17 cellular contexts compared by ENCODE assay signal in genomic region chr6:143222310-143222709, GRCh38.
DNase-seq lines count a peak whose midpoint lies in the region; ATAC-seq, FAIRE-seq and TF ChIP-seq lines count a peak whose summit lies in the region.
"Had no signal": no experiment of that assay in that cellular context is flagged by ENCODE, and none has a peak within 500 bp of the region (broad histone marks: within the 10 kb centered on the region; RNA-seq: fewer than 3 reads in every experiment).

No MANE protein-coding gene starts in this region.

- peaks cover 13% of the 10 kb centered on the region for H3K4me1 Mint-ChIP-seq in brain

- no peak overlapping the region for H3K4me3 Mint-ChIP-seq in brain

- H3K27me3 Mint-ChIP-seq in brain, result no peaks in the 10 kb centered on the region

- in situ Hi-C loops in gastrocnemius medialis (cut with MboI; ENCODE audit: low sequenced_read_pairs in 4 of 4) (no loop called here), HAP-1 (cut with MboI; ENCODE audit: low sequenced_read_pairs) (no loop called here)

- H3K4me1 ChIP-seq in heart left ventricle (peaks cover 0 to 43% (median 24%) of the 10 kb centered on the region in 12 donors), lower lobe of right lung (no peaks in the 10 kb centered on the region), gastrocnemius medialis (peaks cover 13 to 25% of the 10 kb centered on the region in 2 donors), HAP-1 (no peaks in the 10 kb centered on the region)

- no peak for TF ChIP-seq CTCF in brain (conservative IDR thresholded peaks at IDR 0.05)
- TF ChIP-seq CTCF in heart left ventricle (IDR thresholded peaks at IDR 0.05), result no peak
- no peak for TF ChIP-seq CTCF in lower lobe of right lung (IDR thresholded peaks at IDR 0.05)
- no peak for TF ChIP-seq CTCF in gastrocnemius medialis (IDR thresholded peaks at IDR 0.05 in 4 of 5, conservative IDR thresholded peaks at IDR 0.05 in 1 of 5)

- H3K9me3 Mint-ChIP-seq in brain, result no peaks in the 10 kb centered on the region

- H3K4me3 ChIP-seq in heart left ventricle (no peak overlapping the region), lower lobe of right lung (no peak overlapping the region), gastrocnemius medialis (no peak overlapping the region), HAP-1 (no peak overlapping the region)
- H3K4me3 ChIP-seq: PC-9 had no signal

- H3K36me3 ChIP-seq in heart left ventricle (no peaks in the 10 kb centered on the region), lower lobe of right lung (no peaks in the 10 kb centered on the region), gastrocnemius medialis (no peaks in the 10 kb centered on the region), HAP-1 (replicated peaks) (no peaks in the 10 kb centered on the region)

- no peaks in the 10 kb centered on the region for H3K9me3 ChIP-seq in heart left ventricle
- no peaks in the 10 kb centered on the region for H3K9me3 ChIP-seq in lower lobe of right lung
- H3K9me3 ChIP-seq in gastrocnemius medialis, result no peaks in the 10 kb centered on the region
- no peaks in the 10 kb centered on the region; the same call in 1 of the 2 replicates for H3K9me3 ChIP-seq in HAP-1
- H3K9me3 ChIP-seq: Caco-2 had no signal

- peak overlapping the region in 4 of 5 experiments; percentile 29 to 75 (median 52) for H3K27ac Mint-ChIP-seq in brain

- FAIRE-seq in urothelium cell line (lab: Jason Lieb, UNC), result no peak
- FAIRE-seq: HTR-8/SVneo had no signal

- intact Hi-C loops in heart left ventricle (cut with DNase I), result loop anchor here in 5 of 10 donors (5.0 to 10.0 kb wide), 4 partner anchors 40 to 275 kb away; partner anchors contain the start of genes AIG1 (in 4 of the 5) and HIVEP2 (in 1 of the 5)
- intact Hi-C loops in lower lobe of right lung (cut with DNase I), result no loop called here
- intact Hi-C loops in gastrocnemius medialis (cut with DNase I; ENCODE audit: low total_unique reads), result no loop called here

- H3K27me3 ChIP-seq in heart left ventricle (no peaks in the 10 kb centered on the region), lower lobe of right lung (ENCODE audit: low read depth) (no peaks in the 10 kb centered on the region), gastrocnemius medialis (no peaks in the 10 kb centered on the region), HAP-1 (ENCODE audit: low read depth) (no peaks in the 10 kb centered on the region)

- TF ChIP-seq POLR2A in heart left ventricle (IDR thresholded peaks at IDR 0.05) (no peak), gastrocnemius medialis (IDR thresholded peaks at IDR 0.05) (no peak)

- H3K36me3 Mint-ChIP-seq in brain, result peaks cover 21% of the 10 kb centered on the region

- peak overlapping the region; percentile 35 to 82 (median 75) for H3K27ac ChIP-seq in heart left ventricle
- H3K27ac ChIP-seq in lower lobe of right lung, result peak overlapping the region; percentile 51
- H3K27ac ChIP-seq in gastrocnemius medialis, result peak overlapping the region in 3 of 4 donors; percentile 9 to 48 (median 18)
- H3K27ac ChIP-seq: PC-9 had no signal

- ATAC-seq in heart left ventricle, result peak; percentile 25 to 57 (median 47)
- ATAC-seq in lower lobe of right lung, result no peak
- ATAC-seq in gastrocnemius medialis, result no peak
- ATAC-seq in HG02885 (IDR thresholded peaks at IDR 0.05; ENCODE audit: poor library complexity, unreplicated experiment), result no peak

- DNase-seq in heart left ventricle, result no peak
- no peak for DNase-seq in lower lobe of right lung
- no peak for DNase-seq in gastrocnemius medialis
- DNase-seq in SKM-1 treated with dmso at 0.1 percent for 144 hours (lab: John Stamatoyannopoulos, UW; ENCODE audit: unreplicated experiment), result no peak
- no peak for DNase-seq in urothelium cell line (ENCODE audit: low spot score)
- DNase-seq in HAP-1 (ENCODE audit: low spot score in 2 of 2), result no peak
- DNase-seq: AML-193, Caco-2, KBM-7, NCI-H1048, NCI-H1694 treated with DMSO at 0.1 percent for 48 hours, NCI-H2171, NCI-H748 treated with DMSO at 0.1 percent for 48 hours, PC-9 had no signal

- WGBS in heart left ventricle, 4 donors, result 30 to 38% (median 35%) methylated on average over 5 of the region's 5 CpGs

Comparison
In these comparisons a context has a peak if more than half of its experiments do, and no peak if none do; other contexts are left out.
1. ATAC-seq: peak in heart left ventricle (4 of 4); none in lower lobe of right lung (0 of 2), gastrocnemius medialis (0 of 2) and HG02885 (single experiment).
2. H3K27ac ChIP-seq: peak in every context shown above with its lines; median percentile 75 in heart left ventricle; 51 in lower lobe of right lung; 18 in gastrocnemius medialis.